Comparison of ENCODE assay signal across 8 cellular contexts in genomic region chr12:14803830-14804160, GRCh38. TPM values are rescaled to one million over a fixed set of nuclear protein-coding genes. Genes with fewer than 3 reads are reported as not detected.
DNase-seq lines count a peak whose midpoint lies in the region; ATAC-seq and TF ChIP-seq lines count a peak whose summit lies in the region.

No MANE protein-coding gene starts in this region.

- H3K4ac ChIP-seq in mesendoderm (ENCODE audit: low read depth, low read length): no peak overlapping the region

- H2BK15ac ChIP-seq in mesendoderm (replicated peaks; ENCODE audit: low read depth): no peak overlapping the region

- no peaks in the 10 kb centered on the region for H3K9me3 ChIP-seq in body of pancreas

- H3K36me3 ChIP-seq in body of pancreas (replicated peaks in 1 of 2; ENCODE audit: insufficient read depth in 1 of 2, low read depth in 2 of 2): peaks cover 0 to 2% of the 10 kb centered on the region in 2 donors
- H3K36me3 ChIP-seq in mesendoderm (ENCODE audit: control insufficient read depth, insufficient read depth, low read length): no peaks in the 10 kb centered on the region

- DNase-seq in body of pancreas (no peak), mesendoderm (no peak), H4 (ENCODE audit: low spot score) (no peak), HuH-7.5 (ENCODE audit: low spot score) (no peak)
- no peak for DNase-seq in activated effector memory CD4-positive, alpha-beta T cell treated with Interleukin-2 at 50 U/mL for 16 hours

- TF ChIP-seq POLR2A in body of pancreas (IDR thresholded peaks at IDR 0.05): no peak

- no peak overlapping the region for H3K18ac ChIP-seq in mesendoderm (ENCODE audit: low read length)

- H3K4me3 ChIP-seq in body of pancreas (peak overlapping the region in 1 of 2 donors; percentile 86), mesendoderm (ENCODE audit: low read length) (peak overlapping the region; percentile 91)

- H3K4me1 ChIP-seq in body of pancreas: peaks cover 14% of the 10 kb centered on the region
- no peaks in the 10 kb centered on the region for H3K4me1 ChIP-seq in mesendoderm (ENCODE audit: control insufficient read depth, low read depth, low read length)

- no peak overlapping the region for H3K23ac ChIP-seq in mesendoderm (ENCODE audit: low read length)

- 0 to 1% methylated on average over 12 of the region's 12 CpGs for WGBS in body of pancreas, 2 donors
- WGBS in mesendoderm (ENCODE audit: extremely low coverage, insufficient coverage, low lambda C conversion rate): no CpG with 5 or more reads among the region's 12 CpGs

- H3K79me1 ChIP-seq in mesendoderm (ENCODE audit: low read length): peaks cover 4% of the 10 kb centered on the region

- peak overlapping the region; percentile 89 for H3K56ac ChIP-seq in mesendoderm (ENCODE audit: low read length)

- H2BK5ac ChIP-seq in mesendoderm (ENCODE audit: low read length): no peak overlapping the region

- TF ChIP-seq CTCF in 22Rv1 (IDR thresholded peaks at IDR 0.05) (no peak), body of pancreas (IDR thresholded peaks at IDR 0.05) (no peak)

- no peaks in the 10 kb centered on the region for H3K27me3 ChIP-seq in body of pancreas
- no peaks in the 10 kb centered on the region for H3K27me3 ChIP-seq in mesendoderm (ENCODE audit: insufficient read depth, low read length, poor library complexity)

- H3K27ac ChIP-seq in 22Rv1 (peak overlapping the region; percentile 80), body of pancreas (peak overlapping the region; percentile 64 to 91 (median 87)), mesendoderm (ENCODE audit: low read depth, low read length) (no peak overlapping the region)

- intact Hi-C loops in body of pancreas (cut with DNase I): no loop called here

- H4K5ac ChIP-seq in mesendoderm (ENCODE audit: low read length): no peak overlapping the region

- H3K9ac ChIP-seq in mesendoderm (ENCODE audit: low read length): peak overlapping the region; percentile 87

- H2AK5ac ChIP-seq in mesendoderm (ENCODE audit: low read length): no peak overlapping the region

- H3K79me2 ChIP-seq in mesendoderm (ENCODE audit: control insufficient read depth, insufficient read depth, low read length): peaks cover 24% of the 10 kb centered on the region

- H3K4me2 ChIP-seq in mesendoderm (ENCODE audit: low read length): peak overlapping the region; percentile 42

- no peak overlapping the region for H2BK120ac ChIP-seq in mesendoderm (ENCODE audit: low read depth, low read length)

- ATAC-seq in GM19452 (IDR thresholded peaks at IDR 0.05; ENCODE audit: unreplicated experiment) (peak; percentile 4), HG03460 (IDR thresholded peaks at IDR 0.05; ENCODE audit: unreplicated experiment) (peak; percentile 11), body of pancreas (peak; percentile 13)

- no peak overlapping the region for H4K8ac ChIP-seq in mesendoderm (ENCODE audit: low read depth, low read length)

RNA-seq across cellular contexts. Expression of gene C12orf60, which starts 0.3 kb away (rescaled TPM):
- total RNA-seq in body of pancreas: 1 to 10 TPM in 1 of 2 donors, not detected in 1; 1.8 TPM
- polyA plus RNA-seq in mesendoderm (2013, experiment 1 of 2): 2.2 TPM
- 2.1 TPM for polyA plus RNA-seq in mesendoderm (2013, experiment 2 of 2)
- 1.2 and 2.8 TPM in 2 replicates for total RNA-seq in H4 (2014; rRNA removed; shearing (Covaris generic))

RNA-seq across cellular contexts. Expression of gene WBP11, which starts 0.5 kb away (rescaled TPM):
- 10 to 100 TPM in 1 of 2 donors, 1 to 10 TPM in 1; 8.6 to 14.8 TPM for total RNA-seq in body of pancreas
- polyA plus RNA-seq in mesendoderm (2013, experiment 1 of 2): 121 TPM
- 119 TPM for polyA plus RNA-seq in mesendoderm (2013, experiment 2 of 2)
- 21.3 and 35.5 TPM in 2 replicates for total RNA-seq in H4 (2014; rRNA removed; shearing (Covaris generic))

RNA-seq across cellular contexts. Expression of gene SMCO3, which starts 10.2 kb away (rescaled TPM):
- 1 to 10 TPM; 1.3 to 4.3 TPM for total RNA-seq in body of pancreas
- not detected for polyA plus RNA-seq in mesendoderm (2013, experiment 1 of 2)
- polyA plus RNA-seq in mesendoderm (2013, experiment 2 of 2): not detected
- not detected in 2 replicates for total RNA-seq in H4 (2014; rRNA removed; shearing (Covaris generic))

RNA-seq across cellular contexts. Expression of gene ART4, which starts 39.5 kb away (rescaled TPM):
- total RNA-seq in body of pancreas: 1 to 10 TPM; 1.3 to 3.1 TPM
- not detected for polyA plus RNA-seq in mesendoderm (2013, experiment 1 of 2)
- not detected for polyA plus RNA-seq in mesendoderm (2013, experiment 2 of 2)
- not detected in 2 replicates for total RNA-seq in H4 (2014; rRNA removed; shearing (Covaris generic))
